Comparison of ENCODE assay signal across 8 cellular contexts in the genomic region with DNA sequence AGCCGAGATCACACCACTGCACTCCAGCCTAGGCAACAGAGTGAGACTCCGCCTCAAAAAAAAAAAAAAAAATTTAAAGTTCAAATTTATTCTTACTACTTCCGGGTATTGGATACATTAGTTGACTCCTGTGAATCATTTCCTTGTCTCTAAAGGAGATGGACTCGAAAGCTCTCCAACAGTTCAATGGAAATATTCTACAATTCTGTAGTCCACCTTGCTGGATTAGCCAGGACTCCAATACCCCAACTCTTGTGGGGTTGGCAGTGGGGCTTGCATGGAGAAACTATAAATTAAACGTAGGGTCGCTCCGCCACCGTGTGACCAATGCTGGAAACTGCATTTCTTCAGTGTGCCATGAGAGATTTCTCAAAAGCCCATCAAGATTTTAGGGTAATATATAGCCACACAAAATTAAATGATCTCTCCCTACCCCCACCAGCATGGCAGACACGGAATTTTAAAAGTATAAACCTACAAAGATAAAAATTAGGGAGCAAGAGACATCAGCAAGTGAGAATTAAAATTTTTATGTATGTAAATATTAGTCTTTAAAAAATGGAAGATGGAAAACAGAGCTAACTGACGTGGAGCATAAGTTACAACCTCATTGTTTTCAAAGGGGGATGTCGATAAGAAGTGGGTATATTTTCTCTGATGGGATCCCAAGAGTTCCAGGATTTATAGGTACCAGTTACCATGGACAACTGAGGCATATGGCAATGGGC. TPM values are rescaled to one million over a fixed set of nuclear protein-coding genes. Genes with fewer than 3 reads are reported as not detected.
DNase-seq lines count a peak whose midpoint lies in the region; ATAC-seq, FAIRE-seq and TF ChIP-seq lines count a peak whose summit lies in the region.

No MANE protein-coding gene starts in this region.

- H3K36me3 ChIP-seq in bronchial epithelial cell (ENCODE audit: control insufficient read depth, insufficient read depth, low read length): no peaks in the 10 kb centered on the region
- H3K36me3 ChIP-seq in kidney epithelial cell (ENCODE audit: control insufficient read depth, insufficient read depth, low read length): no peaks in the 10 kb centered on the region

- H3K27me3 ChIP-seq in bronchial epithelial cell (ENCODE audit: control insufficient read depth, insufficient read depth, low read length): no peaks in the 10 kb centered on the region
- H3K27me3 ChIP-seq in kidney epithelial cell (ENCODE audit: control insufficient read depth, insufficient read depth, low read length): no peaks in the 10 kb centered on the region

- ATAC-seq in GM21723 (IDR thresholded peaks at IDR 0.05; ENCODE audit: unreplicated experiment): no peak

- TF ChIP-seq CTCF in WI38 (IDR thresholded peaks at IDR 0.05; ENCODE audit: low read depth, low read length) (peak; percentile 66), bronchial epithelial cell (IDR thresholded peaks at IDR 0.05; ENCODE audit: insufficient read depth, low read length, severe bottlenecking) (peak; percentile 57), kidney epithelial cell (IDR thresholded peaks at IDR 0.05; ENCODE audit: insufficient read depth, low read length, poor library complexity, severe bottlenecking) (peak; percentile 68)

- H3K4me3 ChIP-seq in WI38 (ENCODE audit: low read depth, low read length): no peak overlapping the region
- H3K4me3 ChIP-seq in bronchial epithelial cell (ENCODE audit: low read depth, low read length): no peak overlapping the region
- no peak overlapping the region for H3K4me3 ChIP-seq in kidney epithelial cell (ENCODE audit: low read depth, low read length)

- DNase-seq in NCI-H2107 treated with DMSO at 0.1 percent for 48 hours (lab: John Stamatoyannopoulos, UW; ENCODE audit: unreplicated experiment) (peak; percentile 26), NCI-H2107 (lab: John Stamatoyannopoulos, UW) (no peak), NCI-H187 treated with DMSO at 0.1 percent for 48 hours (lab: John Stamatoyannopoulos, UW) (peak; percentile 14), bronchial epithelial cell (ENCODE audit: low read depth) (peak; percentile 51), kidney epithelial cell (ENCODE audit: low read depth) (no peak)
- peak; percentile 51 to 60 for DNase-seq in stimulated activated CD4-positive, alpha-beta T cell treated with anti-CD3 and anti-CD28 coated beads, Interleukin-1b, Interleukin-23, amount 100 ng/mL, for 4 hours (ENCODE audit: low read depth in 2 of 2)

- no peak for FAIRE-seq in bronchial epithelial cell (lab: Jason Lieb, UNC)

RNA-seq across cellular contexts. Expression of gene GAREM2, which starts 27.8 kb away (rescaled TPM):
- total RNA-seq in bronchial epithelial cell: under 0.01 and 0.13 TPM in 2 replicates
- total RNA-seq in kidney epithelial cell: 3.0 and 3.1 TPM in 2 replicates

Comparison
In these comparisons a context has a peak if more than half of its experiments do, and no peak if none do; other contexts are left out.
1. DNase-seq: peak in NCI-H2107 treated with DMSO at 0.1 percent for 48 hours (single experiment), NCI-H187 treated with DMSO at 0.1 percent for 48 hours (single experiment), bronchial epithelial cell (single experiment) and stimulated activated CD4-positive, alpha-beta T cell treated with anti-CD3 and anti-CD28 coated beads, Interleukin-1b, Interleukin-23, amount 100 ng/mL, for 4 hours (2 of 2); none in NCI-H2107 (single experiment) and kidney epithelial cell (single experiment).
2. Peak in every context shown above with its lines, with median percentiles within 50 percentile points of each other: CTCF ChIP-seq.